ENCODE assay signal across 12 cellular contexts in the genomic region with DNA sequence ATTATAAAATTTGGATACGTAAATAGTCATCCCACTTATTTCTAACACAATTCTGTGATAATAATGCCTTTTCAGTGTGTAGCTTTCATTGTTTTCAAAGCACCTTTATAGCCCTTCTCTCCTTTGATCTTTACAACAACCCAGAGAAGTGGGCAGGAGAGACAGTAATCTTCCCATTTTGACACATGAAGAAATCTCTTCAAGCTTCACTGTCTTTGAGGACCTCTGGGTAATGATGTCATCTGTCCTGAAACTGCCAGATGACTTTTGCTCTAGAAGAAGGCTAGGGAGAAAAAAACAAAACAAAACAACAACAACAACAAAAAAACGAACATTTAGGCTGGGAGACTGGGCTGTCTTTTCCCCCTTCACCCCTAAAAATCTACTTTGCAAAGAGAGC.
DNase-seq lines count a peak whose midpoint lies in the region; ATAC-seq and TF ChIP-seq lines count a peak whose summit lies in the region.
"Had no signal": no experiment of that assay in that cellular context is flagged by ENCODE, and none has a peak within 500 bp of the region (broad histone marks: within the 10 kb centered on the region; RNA-seq: fewer than 3 reads in every experiment).

No MANE protein-coding gene starts in this region.

- H3K4me1 ChIP-seq in ACC112 (ENCODE audit: control insufficient read depth, insufficient read depth, low read length, unreplicated experiment) (peaks cover 36% of the 10 kb centered on the region), HEK293 (ENCODE audit: control insufficient read depth, insufficient read depth, low read length) (no peaks in the 10 kb centered on the region), gastrocnemius medialis (peaks cover 65 to 68% of the 10 kb centered on the region in 2 donors)

- intact Hi-C loops in gastrocnemius medialis (cut with DNase I; ENCODE audit: low total_unique reads) = no loop called here

- CTCF ChIA-PET in HEK293 (lab: Yijun Ruan, JAX) = interaction anchor here (0.6 to 0.9 kb wide), 2 partner anchors 208 to 229 kb away, joined by 3 read pairs; no protein-coding TSS in a partner anchor

- peak; percentile 46 for ATAC-seq in GM18520 (IDR thresholded peaks at IDR 0.05; ENCODE audit: unreplicated experiment)
- ATAC-seq in HG03565 (IDR thresholded peaks at IDR 0.05; ENCODE audit: unreplicated experiment) = peak; percentile 72
- no peak for ATAC-seq in gastrocnemius medialis
- ATAC-seq: effector memory CD8-positive, alpha-beta T cell had no signal

- no peak for TF ChIP-seq POLR2A in gastrocnemius medialis (IDR thresholded peaks at IDR 0.05)

- H3K36me3 ChIP-seq in ACC112 (ENCODE audit: insufficient read depth, low read length) = no peaks in the 10 kb centered on the region
- no peaks in the 10 kb centered on the region for H3K36me3 ChIP-seq in HEK293 (ENCODE audit: control insufficient read depth in 2 of 2, insufficient read depth in 1 of 2, low read length in 2 of 2)
- no peaks in the 10 kb centered on the region for H3K36me3 ChIP-seq in gastrocnemius medialis
- H3K36me3 ChIP-seq: thoracic aorta had no signal

- no peaks in the 10 kb centered on the region for H3K9me3 ChIP-seq in HEK293 (ENCODE audit: control insufficient read depth, insufficient read depth, low read depth, low read length)
- H3K9me3 ChIP-seq in gastrocnemius medialis = no peaks in the 10 kb centered on the region
- H3K9me3 ChIP-seq: thoracic aorta had no signal

- no peaks in the 10 kb centered on the region for H3K79me2 ChIP-seq in ACC112 (ENCODE audit: control insufficient read depth, insufficient read depth, low read length, unreplicated experiment)

- in situ Hi-C loops in gastrocnemius medialis (cut with MboI; ENCODE audit: low sequenced_read_pairs in 4 of 4) = no loop called here

- H3K4me3 ChIP-seq in ACC112 (ENCODE audit: low read depth, low read length) (no peak overlapping the region), HEK293 (ENCODE audit: low read depth, low read length) (no peak overlapping the region), gastrocnemius medialis (no peak overlapping the region)
- H3K4me3 ChIP-seq: thoracic aorta had no signal

- H2AFZ ChIP-seq in ACC112 (ENCODE audit: low read length, unreplicated experiment) = no peak overlapping the region

- no peaks in the 10 kb centered on the region for H3K27me3 ChIP-seq in ACC112 (ENCODE audit: insufficient read depth, low read length)
- H3K27me3 ChIP-seq in gastrocnemius medialis = no peaks in the 10 kb centered on the region

- TF ChIP-seq CTCF in HEK293 (tag by site-specific recombination; IDR thresholded peaks at IDR 0.05) = no peak
- TF ChIP-seq CTCF in gastrocnemius medialis (IDR thresholded peaks at IDR 0.05 in 4 of 5, conservative IDR thresholded peaks at IDR 0.05 in 1 of 5) = no peak

- DNase-seq in NCI-H187 treated with DMSO at 0.1 percent for 48 hours (lab: John Stamatoyannopoulos, UW) (no peak), Kasumi-1 (lab: John Stamatoyannopoulos, UW) (no peak), gastrocnemius medialis (no peak)
- no peak for DNase-seq in stimulated activated CD4-positive, alpha-beta T cell treated with anti-CD3 and anti-CD28 coated beads, Interleukin-1b, Interleukin-23, amount 100 ng/mL, for 48 hours
- DNase-seq: effector memory CD8-positive, alpha-beta T cell; NCI-H1048 had no signal

- POLR2A ChIA-PET in HEK293 (lab: Yijun Ruan, JAX) = no interaction called here

- H3K27ac ChIP-seq in ACC112 (ENCODE audit: low read depth, low read length) = peak overlapping the region; percentile 90
- H3K27ac ChIP-seq in HEK293 (ENCODE audit: extremely low read depth, low read depth, low read length) = no peak overlapping the region
- peak overlapping the region in 2 of 4 donors; percentile 8 to 39 for H3K27ac ChIP-seq in gastrocnemius medialis
- H3K27ac ChIP-seq: C4-2B, thoracic aorta had no signal

TF ChIP-seq in HEK293, 187 proteins besides CTCF, POLR2A, EP300 and RAD21:
- TF ChIP-seq ZBTB20 (tag by site-specific recombination; IDR thresholded peaks at IDR 0.05) = no peak
- TF ChIP-seq, protein P1, sequence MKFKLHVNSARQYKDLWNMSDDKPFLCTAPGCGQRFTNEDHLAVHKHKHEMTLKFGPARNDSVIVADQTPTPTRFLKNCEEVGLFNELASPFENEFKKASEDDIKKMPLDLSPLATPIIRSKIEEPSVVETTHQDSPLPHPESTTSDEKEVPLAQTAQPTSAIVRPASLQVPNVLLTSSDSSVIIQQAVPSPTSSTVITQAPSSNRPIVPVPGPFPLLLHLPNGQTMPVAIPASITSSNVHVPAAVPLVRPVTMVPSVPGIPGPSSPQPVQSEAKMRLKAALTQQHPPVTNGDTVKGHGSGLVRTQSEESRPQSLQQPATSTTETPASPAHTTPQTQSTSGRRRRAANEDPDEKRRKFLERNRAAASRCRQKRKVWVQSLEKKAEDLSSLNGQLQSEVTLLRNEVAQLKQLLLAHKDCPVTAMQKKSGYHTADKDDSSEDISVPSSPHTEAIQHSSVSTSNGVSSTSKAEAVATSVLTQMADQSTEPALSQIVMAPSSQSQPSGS (tag by site-specific recombination; IDR thresholded peaks at IDR 0.05; ENCODE audit: low read depth) = peak; percentile 78
- TF ChIP-seq ZNF335 (tag by site-specific recombination; conservative IDR thresholded peaks at IDR 0.05) = 0 out of 2 replicates have a peak, but pooled peaks have one; percentile 25
- 0 out of 2 replicates have a peak, but pooled peaks have one; percentile 11 for TF ChIP-seq ZNF366 (tag by site-specific recombination; conservative IDR thresholded peaks at IDR 0.05)

Comparison
In these comparisons a context has a peak if more than half of its experiments do, and no peak if none do; other contexts are left out.
1. ATAC-seq: peak in GM18520 (single experiment) and HG03565 (single experiment); none in gastrocnemius medialis (0 of 2).